8 cellular contexts compared by ENCODE assay signal in genomic region chr1:115976900-115977480, GRCh38. TPM values are rescaled to one million over a fixed set of nuclear protein-coding genes. Genes with fewer than 3 reads are reported as not detected.
A peak's percentile ranks its signal among the peaks of the same experiment; 100 is the strongest.
DNase-seq lines count a peak whose midpoint lies in the region; ATAC-seq lines count a peak whose summit lies in the region.

No MANE protein-coding gene starts in this region.

- POLR2A ChIA-PET in naive thymus-derived CD8-positive, alpha-beta T cell (lab: Charles Lee) = no interaction called here

- H3K9me3 Mint-ChIP-seq in effector memory CD8-positive, alpha-beta T cell = no peaks in the 10 kb centered on the region
- no peaks in the 10 kb centered on the region for H3K9me3 Mint-ChIP-seq in naive thymus-derived CD8-positive, alpha-beta T cell

- no peak for ATAC-seq in effector memory CD8-positive, alpha-beta T cell (replicated peaks)
- peak in 1 of 2 donors; percentile 34 for ATAC-seq in naive thymus-derived CD8-positive, alpha-beta T cell
- ATAC-seq in GM19324 (IDR thresholded peaks at IDR 0.05; ENCODE audit: low FRiP score, unreplicated experiment) = no peak
- no peak for ATAC-seq in HG03135 (IDR thresholded peaks at IDR 0.05; ENCODE audit: unreplicated experiment)

- DNase-seq in EL = peak; percentile 6
- peak; percentile 81 to 85 for DNase-seq in NCI-H526 (lab: John Stamatoyannopoulos, UW)
- DNase-seq in effector memory CD8-positive, alpha-beta T cell = no peak
- no peak for DNase-seq in naive thymus-derived CD8-positive, alpha-beta T cell
- DNase-seq in H4 (ENCODE audit: low spot score) = no peak
- no peak for DNase-seq in COR-L47 (lab: John Stamatoyannopoulos, UW)

- H3K4me3 Mint-ChIP-seq in effector memory CD8-positive, alpha-beta T cell = peak overlapping the region; percentile 90 to 91
- H3K4me3 Mint-ChIP-seq in naive thymus-derived CD8-positive, alpha-beta T cell = peak overlapping the region; percentile 68 to 87 (median 78)

- H3K27me3 Mint-ChIP-seq in effector memory CD8-positive, alpha-beta T cell = peaks cover 6 to 15% of the 10 kb centered on the region in 2 donors
- peaks cover 11 to 46% (median 30%) of the 10 kb centered on the region in 5 donors for H3K27me3 Mint-ChIP-seq in naive thymus-derived CD8-positive, alpha-beta T cell

- H3K36me3 Mint-ChIP-seq in effector memory CD8-positive, alpha-beta T cell (ENCODE audit: insufficient read depth) = no peaks in the 10 kb centered on the region
- peaks cover 0 to 4% (median 0%) of the 10 kb centered on the region in 3 donors for H3K36me3 Mint-ChIP-seq in naive thymus-derived CD8-positive, alpha-beta T cell

- H3K4me1 Mint-ChIP-seq in effector memory CD8-positive, alpha-beta T cell (ENCODE audit: low read depth in 2 of 2) = peaks cover 4 to 12% of the 10 kb centered on the region in 2 donors
- H3K4me1 Mint-ChIP-seq in naive thymus-derived CD8-positive, alpha-beta T cell = peaks cover 0 to 11% (median 8%) of the 10 kb centered on the region in 4 donors

- peak overlapping the region; percentile 57 to 62 for H3K27ac Mint-ChIP-seq in effector memory CD8-positive, alpha-beta T cell
- peak overlapping the region in 2 of 10 donors; percentile 6 to 24 for H3K27ac Mint-ChIP-seq in naive thymus-derived CD8-positive, alpha-beta T cell

RNA-seq across cellular contexts. Expression of gene SLC22A15, which starts 0.7 kb away (rescaled TPM):
- under 1 TPM; 0.27 to 0.39 TPM for total RNA-seq in naive thymus-derived CD8-positive, alpha-beta T cell
- not detected for polyA plus RNA-seq in naive thymus-derived CD8-positive, alpha-beta T cell
- total RNA-seq in H4 (2014; rRNA removed; shearing (Covaris generic)) = 0.60 and 1.1 TPM in 2 replicates

Comparison
In these comparisons a context has a peak if more than half of its experiments do, and no peak if none do; other contexts are left out.
1. DNase-seq: peak in EL (single experiment) and NCI-H526 (2 of 2); none in effector memory CD8-positive, alpha-beta T cell (0 of 3), naive thymus-derived CD8-positive, alpha-beta T cell (0 of 10), H4 (single experiment) and COR-L47 (single experiment).